Comparison of ENCODE assay signal across 1 cellular context in genomic region chr13:106132216-106132615, GRCh38.
TF ChIP-seq lines count a peak whose summit lies in the region.

No MANE protein-coding gene starts in this region.

TF ChIP-seq in IMR-90, 13 proteins besides CTCF, POLR2A, EP300 and RAD21:
- no peak for TF ChIP-seq CEBPB (IDR thresholded peaks at IDR 0.05; ENCODE audit: low read depth, low read length)
- no peak for TF ChIP-seq BHLHE40 (IDR thresholded peaks at IDR 0.05; ENCODE audit: low read depth, low read length)
- TF ChIP-seq, protein P1, sequence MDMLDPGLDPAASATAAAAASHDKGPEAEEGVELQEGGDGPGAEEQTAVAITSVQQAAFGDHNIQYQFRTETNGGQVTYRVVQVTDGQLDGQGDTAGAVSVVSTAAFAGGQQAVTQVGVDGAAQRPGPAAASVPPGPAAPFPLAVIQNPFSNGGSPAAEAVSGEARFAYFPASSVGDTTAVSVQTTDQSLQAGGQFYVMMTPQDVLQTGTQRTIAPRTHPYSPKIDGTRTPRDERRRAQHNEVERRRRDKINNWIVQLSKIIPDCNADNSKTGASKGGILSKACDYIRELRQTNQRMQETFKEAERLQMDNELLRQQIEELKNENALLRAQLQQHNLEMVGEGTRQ (IDR thresholded peaks at IDR 0.05; ENCODE audit: low read depth, low read length), result no peak
- no peak for TF ChIP-seq RFX5 (IDR thresholded peaks at IDR 0.05; ENCODE audit: low read depth, low read length)
- no peak for TF ChIP-seq CHD1 (IDR thresholded peaks at IDR 0.05; ENCODE audit: low read depth, low read length)
TF ChIP-seq in IMR-90: peak in this region for 0.
